8 cellular contexts compared by ENCODE assay signal in genomic region chr6:156782691-156783320, GRCh38. TPM values are rescaled to one million over a fixed set of nuclear protein-coding genes. Genes with fewer than 3 reads are reported as not detected.
DNase-seq lines count a peak whose midpoint lies in the region; ATAC-seq and TF ChIP-seq lines count a peak whose summit lies in the region.

No MANE protein-coding gene starts in this region.

- H3K9me3 Mint-ChIP-seq in activated CD4-positive, alpha-beta T cell treated with anti-CD3 and anti-CD28 coated beads, Interleukin-2, amount 10 ng/mL, durations not matched to agents 24 days and 14 days = no peaks in the 10 kb centered on the region
- H3K9me3 Mint-ChIP-seq in activated T-helper 2 cell treated with anti-CD3 and anti-CD28 coated beads, Interferon-gamma antibody, Interleukin-2, Interleukin-4, amounts not matched to agents 10 μg/mL and 5 μg/mL and 100 μg/mL, durations not matched to agents 14 hours and 24 hours and 36 hours = no peaks in the 10 kb centered on the region

- H3K36me3 ChIP-seq in iPS-18a (ENCODE audit: control insufficient read depth, low read depth, low read length) (no peaks in the 10 kb centered on the region), thoracic aorta (no peaks in the 10 kb centered on the region)

- no peak for DNase-seq in activated CD4-positive, alpha-beta T cell treated with anti-CD3 and anti-CD28 coated beads, Interleukin-2, amount 10 ng/mL, durations not matched to agents 24 days and 14 days
- no peak for DNase-seq in activated CD4-positive, alpha-beta T cell treated with anti-CD3 and anti-CD28 coated beads for 4 hours
- DNase-seq in activated T-helper 2 cell treated with anti-CD3 and anti-CD28 coated beads, Interferon-gamma antibody, Interleukin-2, Interleukin-4, amounts not matched to agents 10 μg/mL and 5 μg/mL and 100 μg/mL, durations not matched to agents 14 hours and 24 hours and 36 hours (ENCODE audit: low spot score) = no peak
- DNase-seq in thoracic aorta (ENCODE audit: low spot score) = no peak
- DNase-seq in central memory CD4-positive, alpha-beta T cell = no peak
- DNase-seq in stimulated activated CD4-positive, alpha-beta T cell treated with anti-CD3 and anti-CD28 coated beads, Interleukin-2, amount 100 ng/mL, for 24 hours = no peak
- no peak for DNase-seq in inferior parietal cortex (ENCODE audit: extremely low spot score)

- ATAC-seq in thoracic aorta (ENCODE audit: insufficient number of reproducible peaks, low FRiP score, low read depth) = no peak

- no peak for TF ChIP-seq CTCF in thoracic aorta (IDR thresholded peaks at IDR 0.05)

- H3K27me3 ChIP-seq in iPS-18a (ENCODE audit: control insufficient read depth, insufficient read depth, low read length) (no peaks in the 10 kb centered on the region), thoracic aorta (replicated peaks; ENCODE audit: insufficient read depth) (no peaks in the 10 kb centered on the region)

- no peaks in the 10 kb centered on the region for H3K27me3 Mint-ChIP-seq in activated CD4-positive, alpha-beta T cell treated with anti-CD3 and anti-CD28 coated beads, Interleukin-2, amount 10 ng/mL, durations not matched to agents 24 days and 14 days
- H3K27me3 Mint-ChIP-seq in activated T-helper 2 cell treated with anti-CD3 and anti-CD28 coated beads, Interferon-gamma antibody, Interleukin-2, Interleukin-4, amounts not matched to agents 10 μg/mL and 5 μg/mL and 100 μg/mL, durations not matched to agents 14 hours and 24 hours and 36 hours (ENCODE audit: low read depth) = no peaks in the 10 kb centered on the region

- H3K27ac Mint-ChIP-seq in activated CD4-positive, alpha-beta T cell treated with anti-CD3 and anti-CD28 coated beads, Interleukin-2, amount 10 ng/mL, durations not matched to agents 24 days and 14 days = peak overlapping the region; percentile 75
- peak overlapping the region; percentile 85 for H3K27ac Mint-ChIP-seq in activated T-helper 2 cell treated with anti-CD3 and anti-CD28 coated beads, Interferon-gamma antibody, Interleukin-2, Interleukin-4, amounts not matched to agents 10 μg/mL and 5 μg/mL and 100 μg/mL, durations not matched to agents 14 hours and 24 hours and 36 hours

- intact Hi-C loops in activated CD4-positive, alpha-beta T cell treated with anti-CD3 and anti-CD28 coated beads, Interleukin-2, amount 10 ng/mL, durations not matched to agents 24 days and 14 days (cut with micrococcal nuclease) = loop anchor here (5.0 kb wide), 5 partner anchors 174 to 1466 kb away; no protein-coding TSS in a partner anchor
- intact Hi-C loops in activated T-helper 2 cell treated with anti-CD3 and anti-CD28 coated beads, Interferon-gamma antibody, Interleukin-2, Interleukin-4, amounts not matched to agents 10 μg/mL and 5 μg/mL and 100 μg/mL, durations not matched to agents 14 hours and 24 hours and 36 hours (cut with micrococcal nuclease) = loop anchor here (5.0 to 10.0 kb wide), 4 partner anchors 174 to 1368 kb away; no protein-coding TSS in a partner anchor

- H3K4me3 Mint-ChIP-seq in activated CD4-positive, alpha-beta T cell treated with anti-CD3 and anti-CD28 coated beads, Interleukin-2, amount 10 ng/mL, durations not matched to agents 24 days and 14 days = peak overlapping the region; percentile 80
- H3K4me3 Mint-ChIP-seq in activated T-helper 2 cell treated with anti-CD3 and anti-CD28 coated beads, Interferon-gamma antibody, Interleukin-2, Interleukin-4, amounts not matched to agents 10 μg/mL and 5 μg/mL and 100 μg/mL, durations not matched to agents 14 hours and 24 hours and 36 hours (ENCODE audit: low read depth) = peak overlapping the region; percentile 80

- H3K9ac ChIP-seq in iPS-18a (ENCODE audit: low read length) = no peak overlapping the region

- H3K27ac ChIP-seq in iPS-18a (ENCODE audit: low read length) = no peak overlapping the region
- H3K27ac ChIP-seq in thoracic aorta = peak overlapping the region; percentile 61 to 93

- H3K36me3 Mint-ChIP-seq in activated CD4-positive, alpha-beta T cell treated with anti-CD3 and anti-CD28 coated beads, Interleukin-2, amount 10 ng/mL, durations not matched to agents 24 days and 14 days (ENCODE audit: low read depth) = peaks cover 15% of the 10 kb centered on the region
- H3K36me3 Mint-ChIP-seq in activated T-helper 2 cell treated with anti-CD3 and anti-CD28 coated beads, Interferon-gamma antibody, Interleukin-2, Interleukin-4, amounts not matched to agents 10 μg/mL and 5 μg/mL and 100 μg/mL, durations not matched to agents 14 hours and 24 hours and 36 hours (ENCODE audit: low read depth) = peaks cover 21% of the 10 kb centered on the region

- H3K9me3 ChIP-seq in iPS-18a (ENCODE audit: control insufficient read depth, low read depth, low read length) (no peaks in the 10 kb centered on the region), thoracic aorta (no peaks in the 10 kb centered on the region)

- H3K4me3 ChIP-seq in iPS-18a (ENCODE audit: low read length) (peak overlapping the region; percentile 100), thoracic aorta (peak overlapping the region; percentile 89)

- H3K4me1 Mint-ChIP-seq in activated CD4-positive, alpha-beta T cell treated with anti-CD3 and anti-CD28 coated beads, Interleukin-2, amount 10 ng/mL, durations not matched to agents 24 days and 14 days = peaks cover 41% of the 10 kb centered on the region
- peaks cover 44% of the 10 kb centered on the region for H3K4me1 Mint-ChIP-seq in activated T-helper 2 cell treated with anti-CD3 and anti-CD28 coated beads, Interferon-gamma antibody, Interleukin-2, Interleukin-4, amounts not matched to agents 10 μg/mL and 5 μg/mL and 100 μg/mL, durations not matched to agents 14 hours and 24 hours and 36 hours (ENCODE audit: low read depth)

- peaks cover 52% of the 10 kb centered on the region for H3K4me1 ChIP-seq in iPS-18a (ENCODE audit: control insufficient read depth, low read depth, low read length)
- H3K4me1 ChIP-seq in thoracic aorta (ENCODE audit: control insufficient read depth in 1 of 2, low read depth in 2 of 2) = peaks cover 27 to 60% of the 10 kb centered on the region in 2 donors

RNA-seq across cellular contexts. Expression of gene ARID1B, which starts 5.6 kb away (rescaled TPM):
- 61.7 and 67.5 TPM in 2 replicates for total RNA-seq in activated CD4-positive, alpha-beta T cell treated with anti-CD3 and anti-CD28 coated beads, Interleukin-2, amount 10 ng/mL, durations not matched to agents 24 days and 14 days
- total RNA-seq in activated T-helper 2 cell treated with anti-CD3 and anti-CD28 coated beads, Interferon-gamma antibody, Interleukin-2, Interleukin-4, amounts not matched to agents 10 μg/mL and 5 μg/mL and 100 μg/mL, durations not matched to agents 14 hours and 24 hours and 36 hours = 65.6 and 66.3 TPM in 2 replicates
- 100 to 1,000 TPM; 120 to 158 TPM for total RNA-seq in thoracic aorta
